1 cellular context compared by ENCODE assay signal in the genomic region with DNA sequence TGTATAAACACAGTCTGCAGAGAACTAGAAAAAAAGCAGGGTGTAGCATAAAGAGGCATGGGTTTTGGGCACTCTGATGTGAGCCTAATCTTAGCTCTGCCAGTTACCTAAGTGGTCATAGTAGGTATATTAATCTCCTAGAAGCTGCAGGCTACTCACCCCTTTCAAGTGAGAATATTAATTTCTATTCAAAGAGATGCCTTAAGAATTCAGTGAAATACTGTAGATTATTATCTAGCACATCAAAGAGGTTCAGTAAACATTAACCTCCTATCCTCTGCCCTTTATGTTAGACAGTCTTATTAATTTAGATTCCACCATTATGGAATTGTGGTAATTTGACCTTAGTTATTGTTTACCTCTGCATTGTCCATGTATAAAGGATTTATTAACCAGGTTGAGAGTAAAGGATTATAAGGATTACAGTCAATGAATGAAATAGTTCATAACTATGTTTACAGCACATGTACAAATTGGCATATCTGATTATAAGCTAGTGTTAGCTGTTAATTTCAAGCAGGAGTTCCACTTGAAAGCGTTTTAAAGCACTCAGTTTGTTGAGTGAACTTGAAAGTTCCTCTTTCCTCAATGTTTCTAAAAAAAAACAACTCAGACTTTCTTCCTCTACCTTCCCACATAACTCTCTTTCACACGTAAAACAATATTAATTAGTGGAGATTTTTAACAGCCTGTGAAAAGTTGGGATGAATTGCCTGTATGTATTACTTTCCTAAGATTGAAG.
TF ChIP-seq lines count a peak whose summit lies in the region.

No MANE protein-coding gene starts in this region.

TF ChIP-seq in GM12878, 131 proteins besides CTCF, POLR2A, EP300 and RAD21 (continued from another document):
- TF ChIP-seq ZBTB40 (IDR thresholded peaks at IDR 0.05; ENCODE audit: borderline replicate concordance) (no peak), MEF2A (IDR thresholded peaks at IDR 0.05; ENCODE audit: insufficient read depth, low read depth, low read length) (0 out of 2 replicates have a peak, but pooled peaks have one; percentile 47), BCL3 (IDR thresholded peaks at IDR 0.05; ENCODE audit: borderline replicate concordance, insufficient read depth, low read depth, low read length, poor library complexity, severe bottlenecking) (no peak), BMI1 (IDR thresholded peaks at IDR 0.05; ENCODE audit: borderline replicate concordance) (no peak), JUNB (IDR thresholded peaks at IDR 0.05) (0 out of 2 replicates have a peak, but pooled peaks have one; percentile 22), EED (IDR thresholded peaks at IDR 0.05; ENCODE audit: low read depth) (no peak)
TF ChIP-seq in GM12878: peak in this region for 3.
